8 cellular contexts compared by ENCODE assay signal in the genomic region with DNA sequence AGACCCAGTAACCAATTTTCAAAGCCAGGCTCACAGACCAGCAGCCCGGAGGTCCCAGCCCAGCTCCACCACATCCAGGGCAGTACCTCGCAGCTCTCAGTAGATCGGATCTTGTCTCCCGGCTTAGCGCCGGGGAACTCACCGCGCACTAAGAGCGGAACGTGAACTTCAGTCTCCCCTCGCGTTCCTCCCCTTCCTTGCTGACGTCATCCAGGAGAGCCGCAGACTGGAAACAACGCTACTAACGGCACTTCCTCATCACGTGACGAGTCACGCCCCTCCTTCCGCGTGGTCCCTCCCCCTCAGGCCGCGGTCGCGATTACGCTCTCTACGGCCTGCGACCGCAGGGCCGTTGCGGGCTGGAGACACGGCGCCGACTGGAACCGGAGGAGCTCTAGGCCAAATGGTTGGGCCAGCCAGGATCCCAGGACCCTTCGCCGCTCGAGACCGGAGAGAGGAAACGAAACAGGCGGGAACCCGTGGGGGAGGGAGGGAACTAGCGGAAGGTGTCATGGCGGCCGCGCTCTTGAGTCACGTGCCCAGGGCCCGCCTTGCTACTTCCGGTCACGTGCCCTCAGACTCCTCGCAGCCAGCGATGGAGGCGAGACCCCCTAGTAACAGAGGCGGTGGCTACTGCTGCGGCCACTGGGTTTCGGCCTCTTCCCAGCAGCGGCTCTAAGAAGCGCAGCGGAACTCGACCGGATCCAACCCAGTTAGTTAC. TPM values are rescaled to one million over a fixed set of nuclear protein-coding genes. Genes with fewer than 3 reads are reported as not detected.
DNase-seq lines count a peak whose midpoint lies in the region; ATAC-seq and TF ChIP-seq lines count a peak whose summit lies in the region.

TSS of gene GTF2H1 (plus strand) at position 577 of the 721 bp plus-strand sequence. CDS start 10,508 bp downstream, outside the sequence.
A gene with protein sequence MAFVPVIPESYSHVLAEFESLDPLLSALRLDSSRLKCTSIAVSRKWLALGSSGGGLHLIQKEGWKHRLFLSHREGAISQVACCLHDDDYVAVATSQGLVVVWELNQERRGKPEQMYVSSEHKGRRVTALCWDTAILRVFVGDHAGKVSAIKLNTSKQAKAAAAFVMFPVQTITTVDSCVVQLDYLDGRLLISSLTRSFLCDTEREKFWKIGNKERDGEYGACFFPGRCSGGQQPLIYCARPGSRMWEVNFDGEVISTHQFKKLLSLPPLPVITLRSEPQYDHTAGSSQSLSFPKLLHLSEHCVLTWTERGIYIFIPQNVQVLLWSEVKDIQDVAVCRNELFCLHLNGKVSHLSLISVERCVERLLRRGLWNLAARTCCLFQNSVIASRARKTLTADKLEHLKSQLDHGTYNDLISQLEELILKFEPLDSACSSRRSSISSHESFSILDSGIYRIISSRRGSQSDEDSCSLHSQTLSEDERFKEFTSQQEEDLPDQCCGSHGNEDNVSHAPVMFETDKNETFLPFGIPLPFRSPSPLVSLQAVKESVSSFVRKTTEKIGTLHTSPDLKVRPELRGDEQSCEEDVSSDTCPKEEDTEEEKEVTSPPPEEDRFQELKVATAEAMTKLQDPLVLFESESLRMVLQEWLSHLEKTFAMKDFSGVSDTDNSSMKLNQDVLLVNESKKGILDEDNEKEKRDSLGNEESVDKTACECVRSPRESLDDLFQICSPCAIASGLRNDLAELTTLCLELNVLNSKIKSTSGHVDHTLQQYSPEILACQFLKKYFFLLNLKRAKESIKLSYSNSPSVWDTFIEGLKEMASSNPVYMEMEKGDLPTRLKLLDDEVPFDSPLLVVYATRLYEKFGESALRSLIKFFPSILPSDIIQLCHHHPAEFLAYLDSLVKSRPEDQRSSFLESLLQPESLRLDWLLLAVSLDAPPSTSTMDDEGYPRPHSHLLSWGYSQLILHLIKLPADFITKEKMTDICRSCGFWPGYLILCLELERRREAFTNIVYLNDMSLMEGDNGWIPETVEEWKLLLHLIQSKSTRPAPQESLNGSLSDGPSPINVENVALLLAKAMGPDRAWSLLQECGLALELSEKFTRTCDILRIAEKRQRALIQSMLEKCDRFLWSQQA (minus strand): TSS at position 150 of the 721 bp plus-strand sequence. CDS start 4,282 bp downstream, outside the sequence.

- DNase-seq in DMS53 (lab: John Stamatoyannopoulos, UW) (peak; percentile 99), KG1 (lab: John Stamatoyannopoulos, UW) (peak; percentile 94), Panc1 (ENCODE audit: low read depth, low spot score) (peak; percentile 81)
- DNase-seq in activated T-cell treated with anti-CD3 and anti-CD28 coated beads, Interleukin-2, amount 50 U/mL, for 48 hours = peak; percentile 96
- DNase-seq in stimulated activated CD8-positive, alpha-beta memory T cell treated with anti-CD3 and anti-CD28 coated beads, Interleukin-7, amount 100 ng/mL, for 4 hours (ENCODE audit: low read depth in 2 of 2) = peak; percentile 93 to 96

- H3K27me3 ChIP-seq in Panc1 (ENCODE audit: control insufficient read depth, insufficient read depth, low read length) (no peaks in the 10 kb centered on the region), muscle layer of duodenum (ENCODE audit: low read depth, low read length) (no peaks in the 10 kb centered on the region)

- H3K9me3 ChIP-seq in Panc1 (ENCODE audit: control insufficient read depth, insufficient read depth, low read depth, low read length) (no peaks in the 10 kb centered on the region), muscle layer of duodenum (ENCODE audit: control insufficient read depth in 1 of 2, low read length in 2 of 2) (no peaks in the 10 kb centered on the region)

- no TSS peak for BruUV-seq in Panc1 (replicated peaks; lab: Mats Ljungman, UMichigan)

- intact Hi-C loops in Panc1 (cut with micrococcal nuclease; ENCODE audit: unreplicated experiment) = no loop called here

- H3K36me3 ChIP-seq in Panc1 (ENCODE audit: control insufficient read depth, insufficient read depth, low read length) = peaks cover 14% of the 10 kb centered on the region
- H3K36me3 ChIP-seq in muscle layer of duodenum (ENCODE audit: control insufficient read depth in 1 of 2, insufficient read depth in 2 of 2, low read length in 2 of 2) = peaks cover 0 to 6% of the 10 kb centered on the region in 2 donors

- H3K4me3 ChIP-seq in Panc1 (ENCODE audit: low read depth in 2 of 2, low read length in 2 of 2) (peak within 1 kb of the TSS; percentile 93 to 98), muscle layer of duodenum (ENCODE audit: low read depth in 1 of 2, low read length in 2 of 2) (peak within 1 kb of the TSS; percentile 86 to 96)

- H3K27ac ChIP-seq in Panc1 (ENCODE audit: low read length) = peak within 1 kb of the TSS; percentile 98
- H3K27ac ChIP-seq in muscle layer of duodenum (ENCODE audit: low read length) = peak within 1 kb of the TSS; percentile 98

- in situ Hi-C loops in Panc1 (cut with HindIII; ENCODE audit: low pct_unique_long_range_greater_than_20kb, low sequenced_read_pairs) = no loop called here

- H3K4me1 ChIP-seq in Panc1 (ENCODE audit: control insufficient read depth, insufficient read depth, low read length) (peaks cover 41% of the 10 kb centered on the region), muscle layer of duodenum (ENCODE audit: control insufficient read depth in 1 of 2, insufficient read depth in 2 of 2, low read length in 2 of 2) (peaks cover 14 to 32% of the 10 kb centered on the region in 2 donors)

- no peak for TF ChIP-seq CTCF in Panc1 (IDR thresholded peaks at IDR 0.05)

- CTCF ChIA-PET in Panc1 (lab: Charles Lee) = interaction anchor here (1.0 kb wide), 1 partner anchor 118 kb away, joined by 3 read pairs; no protein-coding TSS in a partner anchor

- ATAC-seq in GM21723 (IDR thresholded peaks at IDR 0.05; ENCODE audit: unreplicated experiment) (peak; percentile 91), Panc1 (peak; percentile 95), esophagus mucosa (peak; percentile 98)

- POLR2A ChIA-PET in Panc1 (lab: Charles Lee) = interaction anchor here (0.6 kb wide), 2 partner anchors 76 to 1561 kb away, joined by 4 to 5 read pairs; no protein-coding TSS in a partner anchor

RNA-seq across cellular contexts. Expression of gene GTF2H1, which starts in this region (rescaled TPM):
- total RNA-seq in Panc1 (2021; ENCODE audit: unreplicated experiment) (60.6 TPM), esophagus mucosa (33.9 TPM)
- polyA plus RNA-seq in Panc1 (2012; ENCODE audit: insufficient read length) = 30.0 TPM

RNA-seq across cellular contexts. Expression of the second gene that starts in this region (rescaled TPM):
- 27.7 TPM for total RNA-seq in Panc1 (2021; ENCODE audit: unreplicated experiment)
- polyA plus RNA-seq in Panc1 (2012; ENCODE audit: insufficient read length) = 12.2 TPM
- 12.3 TPM for total RNA-seq in esophagus mucosa

Comparison
In these comparisons a context has a peak if more than half of its experiments do, and no peak if none do; other contexts are left out.
1. Peak in every context shown above with its lines: DNase-seq, ATAC-seq, H3K4me3 ChIP-seq and H3K27ac ChIP-seq.